In the genomic region with DNA sequence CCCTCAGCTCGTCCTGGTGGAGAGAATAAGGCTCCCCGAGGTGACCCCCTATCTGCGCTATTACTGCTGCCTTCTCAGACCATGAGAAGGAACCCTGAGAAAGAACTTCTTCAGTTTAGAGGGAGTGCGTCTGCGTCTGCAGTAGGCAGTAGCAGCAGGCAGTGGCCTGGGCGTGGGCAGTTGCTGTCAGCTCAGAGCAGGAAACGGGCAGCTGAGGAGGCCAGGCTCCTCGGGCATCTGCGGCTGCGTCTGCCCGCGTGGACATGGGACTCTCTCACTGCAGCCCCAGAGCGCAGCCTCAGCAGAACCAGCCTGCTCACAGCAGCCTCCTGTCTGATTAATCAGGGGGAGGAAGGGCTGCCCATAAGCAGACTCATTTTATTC, we compare ENCODE assay signal across 18 cellular contexts. TPM values are rescaled to one million over a fixed set of nuclear protein-coding genes. Genes with fewer than 3 reads are reported as not detected.
DNase-seq lines count a peak whose midpoint lies in the region; ATAC-seq and TF ChIP-seq lines count a peak whose summit lies in the region.
"Had no signal": no experiment of that assay in that cellular context is flagged by ENCODE, and none has a peak within 500 bp of the region (broad histone marks: within the 10 kb centered on the region; RNA-seq: fewer than 3 reads in every experiment).

No MANE protein-coding gene starts in this region.

- no peak for TF ChIP-seq EP300 in SK-N-SH (IDR thresholded peaks at IDR 0.05; ENCODE audit: borderline replicate concordance in 1 of 2, low read depth in 1 of 2, low read length in 1 of 2)

- H3K9ac ChIP-seq in SK-N-SH (no peak overlapping the region), adipocyte (ENCODE audit: low read length) (no peak overlapping the region), smooth muscle cell (ENCODE audit: low read depth) (no peak overlapping the region)

- H3F3A ChIP-seq in SK-N-SH (replicated peaks; ENCODE audit: insufficient read depth) (no peaks in the 10 kb centered on the region), smooth muscle cell (ENCODE audit: low read depth) (no peaks in the 10 kb centered on the region)

- no peak for ATAC-seq in SK-N-SH treated with all-trans-retinoic acid at 6 μM for 48 hours
- ATAC-seq in GM18498 (IDR thresholded peaks at IDR 0.05; ENCODE audit: unreplicated experiment) = no peak
- no peak for ATAC-seq in GM21447 (IDR thresholded peaks at IDR 0.05; ENCODE audit: unreplicated experiment)
- ATAC-seq: natural killer cell, right cardiac atrium, T-cell had no signal

- H3K4me3 ChIP-seq in SK-N-SH (ENCODE audit: low read depth in 2 of 2, low read length in 1 of 2) (no peak overlapping the region), adipocyte (ENCODE audit: low read length) (no peak overlapping the region), smooth muscle cell (no peak overlapping the region)
- H3K4me3 ChIP-seq: hepatocyte had no signal

- no peaks in the 10 kb centered on the region for H3K36me3 ChIP-seq in SK-N-SH (replicated peaks in 1 of 2; ENCODE audit: control insufficient read depth in 1 of 2, insufficient read depth in 2 of 2, low read length in 1 of 2)
- no peaks in the 10 kb centered on the region for H3K36me3 ChIP-seq in adipocyte (ENCODE audit: control insufficient read depth, insufficient read depth, low read length, severe bottlenecking)
- H3K36me3 ChIP-seq in smooth muscle cell (ENCODE audit: low read depth) = no peaks in the 10 kb centered on the region

- H3K27ac ChIP-seq in SK-N-SH (ENCODE audit: low read depth in 2 of 2, low read length in 1 of 2) (no peak overlapping the region), smooth muscle cell (ENCODE audit: low read depth) (peak overlapping the region; percentile 5)

- H3K4me1 ChIP-seq in SK-N-SH (ENCODE audit: control insufficient read depth in 1 of 2, insufficient read depth in 2 of 2, low read depth in 1 of 2, low read length in 1 of 2) (peaks cover 0 to 4% of the 10 kb centered on the region in 2 experiments; a peak in 1 of 4 replicates), adipocyte (ENCODE audit: control insufficient read depth, insufficient read depth, low read length) (peaks cover 10% of the 10 kb centered on the region), smooth muscle cell (ENCODE audit: low read depth) (peaks cover 13% of the 10 kb centered on the region)

- no peak for TF ChIP-seq RAD21 in SK-N-SH (IDR thresholded peaks at IDR 0.05; ENCODE audit: low read length)

- DNase-seq in SK-N-SH = peak; percentile 60
- peak; percentile 39 for DNase-seq in adipocyte (ENCODE audit: low read depth)
- peak; percentile 30 for DNase-seq in mesenteric fat pad (ENCODE audit: low spot score)
- DNase-seq in smooth muscle cell (lab: John Stamatoyannopoulos, UW; ENCODE audit: unreplicated experiment) = no peak
- DNase-seq in nucleus accumbens (lab: John Stamatoyannopoulos, UW) = no peak
- DNase-seq: MM.1S, natural killer cell, NCI-H1930, NCI-H748 treated with DMSO at 0.1 percent for 48 hours, T-cell, trophoblast cell had no signal

- WGBS in SK-N-SH (ENCODE audit: low lambda C conversion rate) = 53% methylated on average over 6 of the region's 13 CpGs
- WGBS in smooth muscle cell (ENCODE audit: low lambda C conversion rate) = 71% methylated on average over 13 of the region's 13 CpGs

- no peak overlapping the region for H2AFZ ChIP-seq in SK-N-SH (ENCODE audit: low read depth)
- no peak overlapping the region for H2AFZ ChIP-seq in smooth muscle cell (ENCODE audit: low read depth)
- H2AFZ ChIP-seq: hepatocyte had no signal

- no peak for TF ChIP-seq CTCF in SK-N-SH (IDR thresholded peaks at IDR 0.05)
- TF ChIP-seq CTCF in smooth muscle cell (IDR thresholded peaks at IDR 0.05; ENCODE audit: borderline replicate concordance, insufficient read depth, poor library complexity, severe bottlenecking) = no peak

- POLR2A ChIA-PET in SK-N-SH (lab: Yijun Ruan, JAX) = no interaction called here

- H3K9me2 ChIP-seq in SK-N-SH = no peaks in the 10 kb centered on the region

- H3K9me3 ChIP-seq in SK-N-SH = no peaks in the 10 kb centered on the region
- peaks cover 2% of the 10 kb centered on the region for H3K9me3 ChIP-seq in adipocyte (ENCODE audit: control insufficient read depth, low read length)
- H3K9me3 ChIP-seq in smooth muscle cell (replicated peaks; ENCODE audit: low read depth) = no peaks in the 10 kb centered on the region

- no peaks in the 10 kb centered on the region for H4K20me1 ChIP-seq in SK-N-SH (ENCODE audit: insufficient read depth)
- no peaks in the 10 kb centered on the region for H4K20me1 ChIP-seq in smooth muscle cell (ENCODE audit: low read depth)

- H3K79me2 ChIP-seq in SK-N-SH (ENCODE audit: insufficient read depth) (no peaks in the 10 kb centered on the region), smooth muscle cell (ENCODE audit: low read depth) (no peaks in the 10 kb centered on the region)
- H3K79me2 ChIP-seq: hepatocyte had no signal

- CTCF ChIA-PET in SK-N-SH (lab: Yijun Ruan, JAX) = interaction anchor here (1.9 kb wide), 1 partner anchor 446 kb away, joined by 6 read pairs; no protein-coding TSS in a partner anchor

- H3K4me2 ChIP-seq in SK-N-SH = no peak overlapping the region
- H3K4me2 ChIP-seq in smooth muscle cell = peak overlapping the region; percentile 67
- H3K4me2 ChIP-seq: hepatocyte had no signal

- no peaks in the 10 kb centered on the region for H3K27me3 ChIP-seq in SK-N-SH (ENCODE audit: insufficient read depth)
- H3K27me3 ChIP-seq in adipocyte (replicated peaks; ENCODE audit: control insufficient read depth, insufficient read depth, low read length) = peaks cover 44% of the 10 kb centered on the region
- peaks cover 15% of the 10 kb centered on the region for H3K27me3 ChIP-seq in smooth muscle cell (ENCODE audit: low read depth)

TF ChIP-seq in SK-N-SH, 30 proteins besides CTCF, POLR2A, EP300 and RAD21 (continues in another document):
- TF ChIP-seq FOSL2 (IDR thresholded peaks at IDR 0.05; ENCODE audit: borderline replicate concordance, low read depth) = no peak
- no peak for TF ChIP-seq CHD2 (IDR thresholded peaks at IDR 0.05; ENCODE audit: low read length, partially characterized antibody)
- TF ChIP-seq RFX5 (IDR thresholded peaks at IDR 0.05; ENCODE audit: low read length) = no peak
- TF ChIP-seq POLR2AphosphoS5 (IDR thresholded peaks at IDR 0.05; ENCODE audit: low read depth, low read length) = no peak
- no peak for TF ChIP-seq TEAD4 (IDR thresholded peaks at IDR 0.05; ENCODE audit: borderline replicate concordance, insufficient read depth)
- no peak for TF ChIP-seq EZH2phosphoT487 (IDR thresholded peaks at IDR 0.05; ENCODE audit: borderline replicate concordance, low read depth)
- no peak for TF ChIP-seq TCF12 (IDR thresholded peaks at IDR 0.05)
- no peak for TF ChIP-seq SMC3 (IDR thresholded peaks at IDR 0.05; ENCODE audit: low read depth, low read length)

TF ChIP-seq in SK-N-SH treated with all-trans-retinoic acid at 6 μM for 48 hours, 23 proteins besides CTCF, POLR2A, EP300 and RAD21 (continues in another document):
- TF ChIP-seq CSRNP3 (CRISPR knock-in tag; IDR thresholded peaks at IDR 0.05) = no peak
- TF ChIP-seq ZC3H10 (CRISPR knock-in tag; IDR thresholded peaks at IDR 0.05) = no peak
- TF ChIP-seq PATZ1 (CRISPR knock-in tag; IDR thresholded peaks at IDR 0.05; ENCODE audit: borderline replicate concordance) = no peak
- no peak for TF ChIP-seq TOX (CRISPR knock-in tag; IDR thresholded peaks at IDR 0.05; ENCODE audit: borderline replicate concordance)
- TF ChIP-seq BACH2 (CRISPR knock-in tag; IDR thresholded peaks at IDR 0.05; ENCODE audit: borderline replicate concordance) = no peak
- TF ChIP-seq CREB5 (CRISPR knock-in tag; IDR thresholded peaks at IDR 0.05; ENCODE audit: low read depth) = no peak
- no peak for TF ChIP-seq ISL1 (CRISPR knock-in tag; IDR thresholded peaks at IDR 0.05)
- TF ChIP-seq ZNF70 (CRISPR knock-in tag; IDR thresholded peaks at IDR 0.05) = no peak

RNA-seq across cellular contexts. Expression of gene FCN1, which starts 49.8 kb away (rescaled TPM):
- not detected in 2 replicates for polyA plus RNA-seq in SK-N-SH (2012; rRNA removed)
- polyA plus RNA-seq in SK-N-SH (2012; cell fraction: cytosol; rRNA removed) = not detected in 2 replicates
- not detected in 2 replicates for polyA plus RNA-seq in SK-N-SH (2012; cell fraction: nucleus; rRNA removed)
- total RNA-seq in mesenteric fat pad = 27.9 TPM
- total RNA-seq in smooth muscle cell = not detected in 2 replicates
- polyA plus RNA-seq in smooth muscle cell = 0.13 TPM in 1 of 2 replicates, not detected in the other
- total RNA-seq: A673, G401, hepatocyte had no signal
- polyA plus RNA-seq: hepatocyte had no signal

Comparison
In these comparisons a context has a peak if more than half of its experiments do, and no peak if none do; other contexts are left out.
1. DNase-seq: peak in SK-N-SH (single experiment), adipocyte (single experiment) and mesenteric fat pad (single experiment); none in smooth muscle cell (single experiment) and nucleus accumbens (0 of 56).
2. RNA of gene FCN1, which starts 49.8 kb away (total RNA-seq): 27.9 TPM in mesenteric fat pad (single experiment); not detected in smooth muscle cell; every median in the first group is over 10 times any median in the second.